Comparison of ENCODE assay signal across 15 cellular contexts in the genomic region with DNA sequence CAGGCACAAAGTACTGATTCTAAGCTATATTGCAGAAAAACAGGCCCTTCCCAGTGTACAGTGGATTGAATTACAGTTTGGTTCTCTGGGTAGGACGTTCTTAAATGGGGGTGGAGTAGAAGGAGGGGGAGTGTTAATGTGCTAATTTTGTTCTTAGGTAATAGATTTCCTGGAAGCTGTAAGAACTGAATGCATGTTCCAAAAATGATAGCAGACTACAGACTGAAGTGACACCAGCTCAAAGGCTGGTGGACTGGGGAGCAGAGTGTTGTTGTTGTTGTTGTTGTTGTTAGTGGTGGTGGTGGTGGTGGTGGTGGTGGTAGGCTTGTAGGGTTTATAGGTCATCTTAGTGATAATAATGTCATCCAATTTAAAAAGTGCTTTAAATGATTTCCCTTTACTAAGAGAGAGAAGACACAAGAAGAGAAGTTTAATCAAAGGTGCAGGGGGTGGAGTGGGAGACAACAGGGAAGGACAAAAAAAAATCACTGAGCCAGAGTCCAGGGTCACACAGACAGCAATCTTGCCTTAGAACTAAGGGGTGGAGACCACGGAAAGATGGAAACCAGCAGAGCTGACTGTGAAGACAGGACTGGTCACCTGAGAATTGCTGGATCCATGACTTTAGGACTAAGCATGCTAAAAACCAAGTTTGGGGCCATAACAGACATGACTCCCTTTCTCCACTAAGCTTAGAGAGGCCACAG.
"Had no signal": no experiment of that assay in that cellular context is flagged by ENCODE, and none has a peak within 500 bp of the region (broad histone marks: within the 10 kb centered on the region; RNA-seq: fewer than 3 reads in every experiment).

No MANE protein-coding gene starts in this region.

- H3K4me3 Mint-ChIP-seq: activated CD8-positive, alpha-beta memory T cell treated with anti-CD3 and anti-CD28 coated beads, Interleukin-2, amount 10 ng/mL, durations not matched to agents 7 days and 5 days; activated naive CD8-positive, alpha-beta T cell treated with anti-CD3 and anti-CD28 coated beads for 36 hours; activated T-cell treated with anti-CD3 and anti-CD28 coated beads, Interleukin-2, amount 50 U/mL, for 24 hours; nephron progenitor cell; T-helper 2 cell treated with Interferon-gamma antibody and Interleukin-4, amounts not matched to agents 5 μg/mL and 100 μg/mL, for 36 hours had no signal

- H3K27me3 Mint-ChIP-seq: activated CD8-positive, alpha-beta memory T cell treated with anti-CD3 and anti-CD28 coated beads, Interleukin-2, amount 10 ng/mL, durations not matched to agents 7 days and 5 days; activated naive CD8-positive, alpha-beta T cell treated with anti-CD3 and anti-CD28 coated beads for 36 hours; activated T-cell treated with anti-CD3 and anti-CD28 coated beads, Interleukin-2, amount 50 U/mL, for 24 hours had no signal

- H3K27ac Mint-ChIP-seq: activated CD8-positive, alpha-beta memory T cell treated with anti-CD3 and anti-CD28 coated beads, Interleukin-2, amount 10 ng/mL, durations not matched to agents 7 days and 5 days; activated naive CD8-positive, alpha-beta T cell treated with anti-CD3 and anti-CD28 coated beads for 36 hours; activated T-cell treated with anti-CD3 and anti-CD28 coated beads, Interleukin-2, amount 50 U/mL, for 24 hours; nephron progenitor cell; T-helper 2 cell treated with Interferon-gamma antibody and Interleukin-4, amounts not matched to agents 5 μg/mL and 100 μg/mL, for 36 hours had no signal

- H3K36me3 ChIP-seq: vagina had no signal

- H3K36me3 Mint-ChIP-seq: activated CD8-positive, alpha-beta memory T cell treated with anti-CD3 and anti-CD28 coated beads, Interleukin-2, amount 10 ng/mL, durations not matched to agents 7 days and 5 days; activated naive CD8-positive, alpha-beta T cell treated with anti-CD3 and anti-CD28 coated beads for 36 hours had no signal

- H3K27me3 ChIP-seq: tibial artery, vagina had no signal

- H3K9me3 Mint-ChIP-seq: activated naive CD8-positive, alpha-beta T cell treated with anti-CD3 and anti-CD28 coated beads for 36 hours; activated T-cell treated with anti-CD3 and anti-CD28 coated beads, Interleukin-2, amount 50 U/mL, for 24 hours; nephron progenitor cell; T-helper 2 cell treated with Interferon-gamma antibody and Interleukin-4, amounts not matched to agents 5 μg/mL and 100 μg/mL, for 36 hours had no signal

- H3K27ac ChIP-seq: skin epidermis, tibial artery, vagina had no signal

- H3K9me3 ChIP-seq: tibial artery, vagina had no signal

- H3K4me3 ChIP-seq: skin epidermis, tibial artery, vagina had no signal

- H3K4me1 Mint-ChIP-seq: activated CD8-positive, alpha-beta memory T cell treated with anti-CD3 and anti-CD28 coated beads, Interleukin-2, amount 10 ng/mL, durations not matched to agents 7 days and 5 days; nephron progenitor cell had no signal

- DNase-seq: activated CD4-positive, alpha-beta T cell treated with anti-CD3 and anti-CD28 coated beads, Interleukin-2, amount 50 U/mL, for 4 hours; activated CD4-positive, CD25-positive, alpha-beta regulatory T cell treated with anti-CD3 and anti-CD28 coated beads, Interleukin-2, amount 50 U/mL, for 72 hours; activated CD8-positive, alpha-beta memory T cell treated with anti-CD3 and anti-CD28 coated beads, Interleukin-2, amount 10 ng/mL, durations not matched to agents 7 days and 5 days; activated effector memory CD4-positive, alpha-beta T cell treated with anti-CD3 and anti-CD28 coated beads, Interleukin-2, amount 50 U/mL, for 16 hours; activated naive CD8-positive, alpha-beta T cell treated with anti-CD3 and anti-CD28 coated beads for 36 hours; activated T-cell treated with anti-CD3 and anti-CD28 coated beads, Interleukin-2, amount 50 U/mL, for 24 hours; aorta; hippocampal formation; mesenchymal stem cell; nephron progenitor cell; SW 1271; tibial artery had no signal

- ATAC-seq: activated CD8-positive, alpha-beta memory T cell treated with anti-CD3 and anti-CD28 coated beads, Interleukin-2, amount 10 ng/mL, durations not matched to agents 7 days and 5 days had no signal
